Comparison of ENCODE assay signal across 14 cellular contexts in the genomic region with DNA sequence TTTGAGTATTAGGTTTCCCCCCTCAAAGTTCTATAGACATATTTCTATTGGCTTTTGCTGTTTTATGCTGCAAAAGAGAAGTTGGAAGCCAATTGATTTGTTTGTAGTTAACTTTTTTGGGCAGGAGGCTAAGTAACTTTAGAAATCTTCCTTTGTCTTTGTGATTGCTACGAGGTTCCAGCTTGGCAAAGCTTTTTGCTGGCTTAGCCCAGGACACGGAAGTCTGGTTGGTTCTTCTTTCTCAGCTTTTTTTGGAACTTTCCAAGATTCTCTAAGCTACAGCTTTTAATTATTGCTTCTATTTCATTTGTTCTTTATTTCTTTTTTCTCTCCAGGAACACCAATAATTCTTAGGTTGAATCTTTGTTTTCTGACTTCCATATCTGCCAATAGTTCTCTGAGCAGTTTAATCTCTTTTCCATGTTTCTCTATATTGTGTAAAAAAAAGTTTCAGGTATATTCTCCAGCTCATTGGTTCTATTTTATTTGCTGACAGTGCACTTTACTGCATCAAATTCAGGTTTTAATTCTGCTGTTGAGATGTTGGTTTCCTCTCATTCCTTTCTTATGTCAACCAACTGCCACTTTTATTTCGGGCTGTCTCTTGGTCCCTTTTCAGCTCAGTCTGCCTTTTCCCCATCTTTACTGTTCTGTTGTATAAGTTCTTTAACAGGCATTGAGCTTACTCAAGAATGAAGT. TPM values are rescaled to one million over a fixed set of nuclear protein-coding genes. Genes with fewer than 3 reads are reported as not detected.
DNase-seq lines count a peak whose midpoint lies in the region; ATAC-seq, FAIRE-seq and TF ChIP-seq lines count a peak whose summit lies in the region.
"Had no signal": no experiment of that assay in that cellular context is flagged by ENCODE, and none has a peak within 500 bp of the region (broad histone marks: within the 10 kb centered on the region; RNA-seq: fewer than 3 reads in every experiment).

No MANE protein-coding gene starts in this region.

- CTCF ChIA-PET in endothelial cell of umbilical vein (lab: Charles Lee) = interaction anchor here (0.7 to 2.2 kb wide), 18 partner anchors 8 to 232 kb away, joined by 3 to 16 read pairs (median 5); a partner anchor contains a TSS

- POLR2A ChIA-PET in endothelial cell of umbilical vein (lab: Charles Lee) = interaction anchor here (0.7 to 1.1 kb wide), 3 partner anchors 8 to 21 kb away, joined by 3 to 4 read pairs (median 3); no protein-coding TSS in a partner anchor

- H3K27ac Mint-ChIP-seq in stimulated activated memory B cell treated with anti-CD40 and anti-IgM and Interleukin-4, amounts not matched to agents 10 μg/mL and 1 μg/mL and 100 μg/mL, for 72 hours = no peak overlapping the region

- H3K27ac ChIP-seq in SK-N-MC = peak overlapping the region; percentile 52; the same call in 1 of the 2 replicates
- peak overlapping the region; percentile 39 for H3K27ac ChIP-seq in endothelial cell of umbilical vein (ENCODE audit: insufficient read depth, low read depth, low read length)
- H3K27ac ChIP-seq in mesodermal cell (ENCODE audit: low read depth, low read length, severe bottlenecking) = peak overlapping the region; percentile 60
- peak overlapping the region; percentile 37 to 60 (median 47) for H3K27ac ChIP-seq in thyroid gland

- H3K4me3 ChIP-seq in SK-N-MC = peak overlapping the region; percentile 64
- no peak overlapping the region for H3K4me3 ChIP-seq in endothelial cell of umbilical vein (replicated peaks in 1 of 3; ENCODE audit: insufficient read depth in 1 of 3, low read depth in 1 of 3, low read length in 3 of 3)
- H3K4me3 ChIP-seq in mesodermal cell (ENCODE audit: extremely low read depth, insufficient read depth, low read length, poor library complexity, severe bottlenecking) = no peak overlapping the region
- no peak overlapping the region for H3K4me3 ChIP-seq in thyroid gland (replicated peaks in 1 of 3)
- H3K4me3 ChIP-seq: GM12878 had no signal

- H3K4me3 Mint-ChIP-seq in stimulated activated memory B cell treated with anti-CD40 and anti-IgM and Interleukin-4, amounts not matched to agents 10 μg/mL and 1 μg/mL and 100 μg/mL, for 72 hours = no peak overlapping the region

- peak overlapping the region; percentile 78 for H3K4me2 ChIP-seq in endothelial cell of umbilical vein (ENCODE audit: insufficient read depth, low read length)

- H3K27me3 ChIP-seq in endothelial cell of umbilical vein (ENCODE audit: control insufficient read depth in 2 of 2, insufficient read depth in 2 of 2, low read length in 2 of 2) (no peaks in the 10 kb centered on the region), thyroid gland (no peaks in the 10 kb centered on the region)

- TF ChIP-seq CTCF in endothelial cell of umbilical vein (IDR thresholded peaks at IDR 0.05; ENCODE audit: extremely low read depth in 1 of 2, insufficient read depth in 1 of 2, low read depth in 1 of 2, low read length in 2 of 2) (no peak), thyroid gland (IDR thresholded peaks at IDR 0.05) (no peak)

- BruUV-seq in endothelial cell of umbilical vein (replicated peaks; lab: Mats Ljungman, UMichigan) = no TSS peak

- no peak for FAIRE-seq in endothelial cell of umbilical vein (lab: Jason Lieb, UNC)
- FAIRE-seq: D721Med, GM12878 had no signal

- H3K4me1 Mint-ChIP-seq in stimulated activated memory B cell treated with anti-CD40 and anti-IgM and Interleukin-4, amounts not matched to agents 10 μg/mL and 1 μg/mL and 100 μg/mL, for 72 hours = peaks cover 11% of the 10 kb centered on the region

- H3K9me3 Mint-ChIP-seq in stimulated activated memory B cell treated with anti-CD40 and anti-IgM and Interleukin-4, amounts not matched to agents 10 μg/mL and 1 μg/mL and 100 μg/mL, for 72 hours = no peaks in the 10 kb centered on the region

- H3K27me3 Mint-ChIP-seq in stimulated activated memory B cell treated with anti-CD40 and anti-IgM and Interleukin-4, amounts not matched to agents 10 μg/mL and 1 μg/mL and 100 μg/mL, for 72 hours = no peaks in the 10 kb centered on the region

- TF ChIP-seq POLR2A in endothelial cell of umbilical vein (IDR thresholded peaks at IDR 0.05; ENCODE audit: low read depth, low read length) = no peak
- TF ChIP-seq POLR2A in thyroid gland (IDR thresholded peaks at IDR 0.05) = no peak

- H3K36me3 Mint-ChIP-seq in stimulated activated memory B cell treated with anti-CD40 and anti-IgM and Interleukin-4, amounts not matched to agents 10 μg/mL and 1 μg/mL and 100 μg/mL, for 72 hours = no peaks in the 10 kb centered on the region

- H3K36me3 ChIP-seq in SK-N-MC (ENCODE audit: insufficient read depth, low read length) (no peaks in the 10 kb centered on the region), endothelial cell of umbilical vein (ENCODE audit: control insufficient read depth in 2 of 2, extremely low read depth in 1 of 2, insufficient read depth in 2 of 2, low read length in 2 of 2) (no peaks in the 10 kb centered on the region), mesodermal cell (ENCODE audit: control insufficient read depth, insufficient read depth, low read length) (no peaks in the 10 kb centered on the region), thyroid gland (no peaks in the 10 kb centered on the region)

- intact Hi-C loops in endothelial cell of umbilical vein (cut with micrococcal nuclease) = no loop called here
- intact Hi-C loops in thyroid gland (cut with DNase I) = no loop called here

- H4K20me1 ChIP-seq in endothelial cell of umbilical vein (replicated peaks; ENCODE audit: control insufficient read depth, extremely low read depth, insufficient read depth, low read length) = no peaks in the 10 kb centered on the region

- no peak for DNase-seq in SK-N-MC (ENCODE audit: low read depth, low spot score)
- no peak for DNase-seq in endothelial cell of umbilical vein (ENCODE audit: low read depth, low spot score)
- DNase-seq in thyroid gland = no peak
- DNase-seq in DMS153 treated with DMSO at 0.1 percent for 48 hours (lab: John Stamatoyannopoulos, UW; ENCODE audit: unreplicated experiment) = no peak
- DNase-seq: activated CD4-positive, alpha-beta T cell treated with anti-CD3 and anti-CD28 coated beads for 4 hours; activated naive CD4-positive, alpha-beta T cell treated with anti-CD3 and anti-CD28 coated beads, Interleukin-2, amount 50 U/mL, for 16 hours; MM.1S; nucleus accumbens had no signal

- H3K79me2 ChIP-seq in endothelial cell of umbilical vein (ENCODE audit: control insufficient read depth, insufficient read depth, low read length) = peaks cover 83% of the 10 kb centered on the region

- WGBS in mesodermal cell (ENCODE audit: insufficient coverage in 2 of 2), 2 experiments = 81 to 88% methylated on average over 2 of the region's 3 CpGs
- WGBS in thyroid gland, 2 donors = 55 to 64% methylated on average over 3 of the region's 3 CpGs

- no peak overlapping the region for H3K9ac ChIP-seq in SK-N-MC (ENCODE audit: insufficient read length)
- peak overlapping the region; percentile 40 for H3K9ac ChIP-seq in endothelial cell of umbilical vein (replicated peaks; ENCODE audit: extremely low read depth, insufficient read depth, low read length)

- H3K9me3 ChIP-seq in SK-N-MC (ENCODE audit: low read depth, low read length) (no peaks in the 10 kb centered on the region), endothelial cell of umbilical vein (replicated peaks; ENCODE audit: control insufficient read depth, insufficient read depth, low read length) (no peaks in the 10 kb centered on the region), mesodermal cell (ENCODE audit: control insufficient read depth, low read length) (no peaks in the 10 kb centered on the region), thyroid gland (no peaks in the 10 kb centered on the region)

- ATAC-seq in GM21515 (IDR thresholded peaks at IDR 0.05; ENCODE audit: unreplicated experiment) (no peak), HG03045 (IDR thresholded peaks at IDR 0.05; ENCODE audit: unreplicated experiment) (no peak)
- no peak for ATAC-seq in stimulated activated memory B cell treated with anti-CD40 and anti-IgM and Interleukin-4, amounts not matched to agents 10 μg/mL and 1 μg/mL and 100 μg/mL, for 72 hours
- ATAC-seq: GM12878 had no signal

- dilution Hi-C loops in endothelial cell of umbilical vein (cut with MboI; ENCODE audit: extremely low pct_ligation_motif_present, low sequenced_read_pairs) = no loop called here

- no peak overlapping the region for H2AFZ ChIP-seq in endothelial cell of umbilical vein (ENCODE audit: low read depth, low read length)

- no peaks in the 10 kb centered on the region for H3K9me1 ChIP-seq in endothelial cell of umbilical vein (replicated peaks; ENCODE audit: control insufficient read depth, extremely low read depth, insufficient read depth, low read length)

- peaks cover 63% of the 10 kb centered on the region for H3K4me1 ChIP-seq in endothelial cell of umbilical vein (ENCODE audit: control insufficient read depth, extremely low read depth, insufficient read depth, low read length)
- H3K4me1 ChIP-seq in mesodermal cell (ENCODE audit: control insufficient read depth, insufficient read depth, low read length, poor library complexity, severe bottlenecking) = peaks cover 19% of the 10 kb centered on the region
- peaks cover 25 to 28% of the 10 kb centered on the region in 2 donors for H3K4me1 ChIP-seq in thyroid gland

TF ChIP-seq in endothelial cell of umbilical vein, 7 proteins besides CTCF, POLR2A, EP300 and RAD21 (continues in another document):
- TF ChIP-seq EZH2 (IDR thresholded peaks at IDR 0.05; ENCODE audit: borderline replicate concordance, low read depth, low read length, severe bottlenecking) (no peak), JUN (IDR thresholded peaks at IDR 0.05; ENCODE audit: borderline replicate concordance, insufficient read depth, insufficient read length, low read depth) (no peak), POLR2AphosphoS5 (IDR thresholded peaks at IDR 0.05; ENCODE audit: insufficient read depth, low read depth, low read length) (no peak), GATA2 (IDR thresholded peaks at IDR 0.05; ENCODE audit: insufficient read depth, insufficient read length, low read depth, low read length) (no peak)
- TF ChIP-seq, protein P1, sequence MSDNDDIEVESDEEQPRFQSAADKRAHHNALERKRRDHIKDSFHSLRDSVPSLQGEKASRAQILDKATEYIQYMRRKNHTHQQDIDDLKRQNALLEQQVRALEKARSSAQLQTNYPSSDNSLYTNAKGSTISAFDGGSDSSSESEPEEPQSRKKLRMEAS (IDR thresholded peaks at IDR 0.05; ENCODE audit: insufficient read depth, insufficient read length) = no peak

RNA-seq across cellular contexts. Expression of a gene that starts 27.8 kb away (rescaled TPM):
- total RNA-seq in endothelial cell of umbilical vein (75.6 and 76.5 TPM in 2 replicates), thyroid gland (10 to 100 TPM; 93.4 to 99.9 (median 98.3) TPM)
- polyA plus RNA-seq in endothelial cell of umbilical vein = 23.2 and 32.9 TPM in 2 replicates
- 28.8 and 30.4 TPM in 2 replicates for polyA plus RNA-seq in endothelial cell of umbilical vein (2011; cell fraction: cytosol; rRNA removed)
- polyA plus RNA-seq in endothelial cell of umbilical vein (2011; cell fraction: nucleus; rRNA removed) = 49.5 and 54.3 TPM in 2 replicates
- 57.3 and 67.5 TPM in 2 replicates for polyA plus RNA-seq in endothelial cell of umbilical vein (2012)
- polyA minus RNA-seq in endothelial cell of umbilical vein = 99.8 and 107 TPM in 2 replicates
- polyA minus RNA-seq in endothelial cell of umbilical vein (2011; cell fraction: cytosol; rRNA and poly(A)+ RNA removed) = 27.8 TPM
- polyA minus RNA-seq in endothelial cell of umbilical vein (2011; cell fraction: nucleus; rRNA and poly(A)+ RNA removed) = 148 and 189 TPM in 2 replicates
- 70.4 TPM for polyA plus RNA-seq in mesodermal cell (2013, experiment 1 of 2)
- 64.7 TPM for polyA plus RNA-seq in mesodermal cell (2013, experiment 2 of 2)
